Comparison of ENCODE assay signal across 19 cellular contexts in the genomic region with DNA sequence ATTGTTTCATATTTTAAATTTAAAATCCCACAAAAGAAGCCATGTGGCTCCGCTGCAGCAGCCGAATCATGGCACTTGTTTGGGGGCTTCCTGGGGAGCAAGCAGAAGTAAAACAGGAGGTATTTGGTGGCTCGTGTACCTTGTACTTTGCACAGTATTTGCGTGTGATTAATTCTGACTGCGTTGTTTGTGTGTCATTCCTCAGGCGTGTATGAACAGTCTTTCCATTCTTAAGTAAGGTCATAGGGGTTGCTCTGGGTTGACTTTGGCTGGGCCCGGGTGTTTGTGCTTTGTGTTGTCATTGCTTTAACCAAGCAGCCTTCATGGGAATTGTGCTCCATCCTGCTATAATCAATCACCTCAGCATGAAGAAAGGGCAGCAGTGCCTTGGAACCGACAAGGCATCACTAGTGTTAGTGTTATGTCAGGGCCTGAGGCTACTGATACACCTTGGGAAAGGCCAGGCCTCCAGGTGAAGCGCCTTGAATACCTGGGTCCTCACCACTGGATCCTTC.
"Had no signal": no experiment of that assay in that cellular context is flagged by ENCODE, and none has a peak within 500 bp of the region (broad histone marks: within the 10 kb centered on the region; RNA-seq: fewer than 3 reads in every experiment).

No MANE protein-coding gene starts in this region.

- H3K4me3 Mint-ChIP-seq: activated CD4-positive, alpha-beta memory T cell treated with anti-CD3 and anti-CD28 coated beads for 36 hours; activated CD4-positive, alpha-beta T cell treated with anti-CD3 and anti-CD28 coated beads for 36 hours; activated CD8-positive, alpha-beta memory T cell treated with anti-CD3 and anti-CD28 coated beads, Interleukin-2, amount 10 ng/mL, durations not matched to agents 7 days and 5 days; activated naive CD4-positive, alpha-beta T cell treated with anti-CD3 and anti-CD28 coated beads, Interleukin-2, amount 50 U/mL, for 24 hours; activated T-cell treated with anti-CD3 and anti-CD28 coated beads, Interleukin-2, amount 50 U/mL, for 4 hours; brain; neural crest cell; stimulated activated effector memory CD8-positive, alpha-beta T cell treated with anti-CD3 and anti-CD28 coated beads, Interleukin-12 subunit alpha, Interleukin-12 subunit beta, amount 100 ng/mL, for 72 hours; T-helper 17 cell had no signal

- H3K36me3 Mint-ChIP-seq: activated CD4-positive, alpha-beta memory T cell treated with anti-CD3 and anti-CD28 coated beads for 36 hours; activated CD8-positive, alpha-beta memory T cell treated with anti-CD3 and anti-CD28 coated beads, Interleukin-2, amount 10 ng/mL, durations not matched to agents 7 days and 5 days; activated naive CD4-positive, alpha-beta T cell treated with anti-CD3 and anti-CD28 coated beads, Interleukin-2, amount 50 U/mL, for 24 hours; stimulated activated effector memory CD8-positive, alpha-beta T cell treated with anti-CD3 and anti-CD28 coated beads, Interleukin-12 subunit alpha, Interleukin-12 subunit beta, amount 100 ng/mL, for 72 hours had no signal

- H3K4me1 Mint-ChIP-seq: activated CD4-positive, alpha-beta T cell treated with anti-CD3 and anti-CD28 coated beads for 36 hours; activated CD8-positive, alpha-beta memory T cell treated with anti-CD3 and anti-CD28 coated beads, Interleukin-2, amount 10 ng/mL, durations not matched to agents 7 days and 5 days; activated naive CD4-positive, alpha-beta T cell treated with anti-CD3 and anti-CD28 coated beads, Interleukin-2, amount 50 U/mL, for 24 hours; brain; stimulated activated effector memory CD8-positive, alpha-beta T cell treated with anti-CD3 and anti-CD28 coated beads, Interleukin-12 subunit alpha, Interleukin-12 subunit beta, amount 100 ng/mL, for 72 hours; T-helper 17 cell had no signal

- H3K27me3 ChIP-seq: gastrocnemius medialis, heart left ventricle, tibial artery, vagina had no signal

- H3K9me3 ChIP-seq: gastrocnemius medialis, heart left ventricle, tibial artery, vagina had no signal

- H3K9me3 Mint-ChIP-seq: activated CD4-positive, alpha-beta memory T cell treated with anti-CD3 and anti-CD28 coated beads for 36 hours; activated naive CD4-positive, alpha-beta T cell treated with anti-CD3 and anti-CD28 coated beads, Interleukin-2, amount 50 U/mL, for 24 hours; activated T-cell treated with anti-CD3 and anti-CD28 coated beads, Interleukin-2, amount 50 U/mL, for 4 hours; brain; stimulated activated effector memory CD8-positive, alpha-beta T cell treated with anti-CD3 and anti-CD28 coated beads, Interleukin-12 subunit alpha, Interleukin-12 subunit beta, amount 100 ng/mL, for 72 hours had no signal

- H3K27ac ChIP-seq: heart left ventricle, tibial artery, vagina had no signal

- H3K27me3 Mint-ChIP-seq: activated CD4-positive, alpha-beta T cell treated with anti-CD3 and anti-CD28 coated beads for 36 hours; activated naive CD4-positive, alpha-beta T cell treated with anti-CD3 and anti-CD28 coated beads, Interleukin-2, amount 50 U/mL, for 24 hours; brain had no signal

- H3K4me1 ChIP-seq: gastrocnemius medialis, heart left ventricle, tibial artery, vagina had no signal

- H3K27ac Mint-ChIP-seq: activated CD4-positive, alpha-beta memory T cell treated with anti-CD3 and anti-CD28 coated beads for 36 hours; activated CD4-positive, alpha-beta T cell treated with anti-CD3 and anti-CD28 coated beads for 36 hours; activated CD8-positive, alpha-beta memory T cell treated with anti-CD3 and anti-CD28 coated beads, Interleukin-2, amount 10 ng/mL, durations not matched to agents 7 days and 5 days; activated naive CD4-positive, alpha-beta T cell treated with anti-CD3 and anti-CD28 coated beads, Interleukin-2, amount 50 U/mL, for 24 hours; brain; stimulated activated effector memory CD8-positive, alpha-beta T cell treated with anti-CD3 and anti-CD28 coated beads, Interleukin-12 subunit alpha, Interleukin-12 subunit beta, amount 100 ng/mL, for 72 hours; T-helper 17 cell had no signal

- H3K4me3 ChIP-seq: gastrocnemius medialis, heart left ventricle, lung, tibial artery, vagina had no signal

- ATAC-seq: activated CD4-positive, alpha-beta T cell treated with anti-CD3 and anti-CD28 coated beads for 36 hours; activated CD8-positive, alpha-beta memory T cell treated with anti-CD3 and anti-CD28 coated beads, Interleukin-2, amount 10 ng/mL, durations not matched to agents 7 days and 5 days; activated T-cell treated with anti-CD3 and anti-CD28 coated beads, Interleukin-2, amount 50 U/mL, for 4 hours; left cardiac atrium; stimulated activated effector memory CD8-positive, alpha-beta T cell treated with anti-CD3 and anti-CD28 coated beads, Interleukin-12 subunit alpha, Interleukin-12 subunit beta, amount 100 ng/mL, for 72 hours; T-helper 17 cell had no signal

- DNase-seq: activated CD4-positive, alpha-beta memory T cell treated with anti-CD3 and anti-CD28 coated beads for 36 hours; activated CD4-positive, alpha-beta T cell treated with anti-CD3 and anti-CD28 coated beads for 36 hours; activated CD8-positive, alpha-beta memory T cell treated with anti-CD3 and anti-CD28 coated beads, Interleukin-2, amount 10 ng/mL, durations not matched to agents 7 days and 5 days; activated effector memory CD4-positive, alpha-beta T cell treated with anti-CD3 and anti-CD28 coated beads, Interleukin-2, amount 50 U/mL, for 16 hours; activated T-cell treated with anti-CD3 and anti-CD28 coated beads, Interleukin-2, amount 50 U/mL, for 4 hours; cortex of kidney; effector CD8-positive, alpha-beta T cell; gastrocnemius medialis; heart left ventricle; left cardiac atrium; midbrain; T-helper 17 cell; tibial artery had no signal
